8 cellular contexts compared by ENCODE assay signal in the genomic region with DNA sequence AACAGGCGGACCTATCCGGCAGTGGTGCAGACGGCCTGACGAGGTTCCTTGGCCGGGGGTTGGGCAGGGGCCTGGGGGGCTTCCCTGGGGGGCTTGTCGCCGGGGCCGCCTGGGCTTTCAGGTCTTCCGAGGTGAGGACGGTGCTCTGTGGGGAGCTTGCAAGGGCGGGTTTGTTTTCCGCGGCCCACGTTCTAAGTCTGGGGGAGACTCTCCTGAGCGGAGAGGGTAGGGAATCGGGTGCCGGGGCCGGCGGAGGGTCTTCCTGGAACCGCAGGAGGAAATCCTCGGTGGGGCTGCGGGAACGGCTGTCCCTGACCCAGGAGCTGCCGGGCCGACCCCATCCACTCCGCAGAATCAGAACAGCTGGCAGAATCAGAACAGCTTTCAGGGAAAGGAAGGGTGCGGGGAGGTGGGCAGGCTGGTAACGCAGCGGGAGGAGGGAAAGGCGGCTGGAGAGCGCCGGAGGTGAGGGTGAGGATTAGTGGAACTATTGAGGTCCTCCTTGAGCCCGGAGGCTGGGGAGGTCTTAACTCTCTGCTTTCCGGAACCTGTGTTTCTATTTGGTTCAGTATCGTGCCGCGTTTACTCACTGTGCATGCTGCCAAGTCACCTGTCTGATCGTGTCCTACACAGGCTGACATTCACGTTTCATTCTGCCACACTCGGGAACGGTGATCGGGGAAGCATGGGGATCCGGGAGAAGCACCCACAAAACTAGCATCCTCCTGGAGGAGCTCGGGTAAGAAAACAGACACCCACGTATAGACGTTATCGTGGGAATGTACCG. TPM values are rescaled to one million over a fixed set of nuclear protein-coding genes. Genes with fewer than 3 reads are reported as not detected.
DNase-seq lines count a peak whose midpoint lies in the region; ATAC-seq and TF ChIP-seq lines count a peak whose summit lies in the region.

No MANE protein-coding gene starts in this region.

- peak; percentile 17 for DNase-seq in NCI-H2029 (lab: John Stamatoyannopoulos, UW)
- DNase-seq in NCI-H2029 treated with DMSO at 0.1 percent for 48 hours (lab: John Stamatoyannopoulos, UW), result no peak
- peak; percentile 63 for DNase-seq in GM23338 (ENCODE audit: low spot score)
- peak; percentile 48 to 62 for DNase-seq in Kasumi-1 (lab: John Stamatoyannopoulos, UW)
- DNase-seq in activated T-cell treated with anti-CD3 and anti-CD28 coated beads for 4 hours, result peak; percentile 18
- DNase-seq in fibroblast of the aortic adventitia (ENCODE audit: low read depth), result peak; percentile 23
- no peak for DNase-seq in neural crest cell (ENCODE audit: low read depth, low spot score)
- DNase-seq in NK-92 (lab: John Stamatoyannopoulos, UW; ENCODE audit: unreplicated experiment), result no peak

- peaks cover 31% of the 10 kb centered on the region for H3K4me1 ChIP-seq in GM23338 (ENCODE audit: insufficient read depth)

- H3K4me3 Mint-ChIP-seq in GM23338 (peak overlapping the region; percentile 97), neural crest cell (peak overlapping the region; percentile 99)

- TF ChIP-seq CTCF in GM23338 (conservative IDR thresholded peaks at IDR 0.05; ENCODE audit: low read depth in 2 of 2) (no peak), fibroblast of the aortic adventitia (IDR thresholded peaks at IDR 0.05; ENCODE audit: insufficient read depth, low read length) (no peak), neural crest cell (conservative IDR thresholded peaks at IDR 0.05) (no peak)

- H3K4me2 ChIP-seq in GM23338, result peak overlapping the region; percentile 95

- H3K79me2 ChIP-seq in GM23338 (replicated peaks; ENCODE audit: insufficient read depth), result peaks cover 87% of the 10 kb centered on the region

- peaks cover 20% of the 10 kb centered on the region for H3K36me3 ChIP-seq in GM23338 (ENCODE audit: insufficient read depth)

- H3K4me1 Mint-ChIP-seq in GM23338 (peaks cover 32% of the 10 kb centered on the region), neural crest cell (peaks cover 35% of the 10 kb centered on the region)

- H3K36me3 Mint-ChIP-seq in GM23338 (ENCODE audit: low read depth), result peaks cover 28% of the 10 kb centered on the region
- peaks cover 4% of the 10 kb centered on the region for H3K36me3 Mint-ChIP-seq in neural crest cell (ENCODE audit: low read depth)

- H3K27ac ChIP-seq in GM23338 (ENCODE audit: low read depth), result peak overlapping the region; percentile 33; the same call in 1 of the 2 replicates

- H3K27me3 ChIP-seq in GM23338 (ENCODE audit: insufficient read depth), result no peaks in the 10 kb centered on the region

- H3K9me2 ChIP-seq in GM23338 (ENCODE audit: insufficient read depth), result no peaks in the 10 kb centered on the region

- H3K27me3 Mint-ChIP-seq in GM23338 (ENCODE audit: insufficient read depth, low read depth, poor library complexity) (peaks cover 14% of the 10 kb centered on the region), neural crest cell (ENCODE audit: low read depth) (no peaks in the 10 kb centered on the region)

- peaks cover 21% of the 10 kb centered on the region; the same call in 1 of the 2 replicates for H4K20me1 ChIP-seq in GM23338 (replicated peaks; ENCODE audit: insufficient read depth)

- peak overlapping the region; percentile 94 for H3K4me3 ChIP-seq in GM23338
- H3K4me3 ChIP-seq in fibroblast of the aortic adventitia (ENCODE audit: low read depth, low read length), result peak overlapping the region; percentile 89

- no peaks in the 10 kb centered on the region for H3K9me3 Mint-ChIP-seq in GM23338
- H3K9me3 Mint-ChIP-seq in neural crest cell, result no peaks in the 10 kb centered on the region

- H3K27ac Mint-ChIP-seq in GM23338 (peak overlapping the region; percentile 99), neural crest cell (ENCODE audit: unreplicated experiment) (peak overlapping the region; percentile 100)

- peak; percentile 49 for ATAC-seq in GM23338

- H3F3A ChIP-seq in GM23338 (replicated peaks; ENCODE audit: low read depth), result no peaks in the 10 kb centered on the region

- H2AFZ ChIP-seq in GM23338, result peak overlapping the region; percentile 89

TF ChIP-seq in GM23338, 12 proteins besides CTCF, POLR2A, EP300 and RAD21:
- no peak for TF ChIP-seq STAT1 (IDR thresholded peaks at IDR 0.05; ENCODE audit: unreplicated experiment)
- TF ChIP-seq CREB1 (CRISPR knock-in tag; IDR thresholded peaks at IDR 0.05; ENCODE audit: low read depth), result no peak
- TF ChIP-seq EZH2 (IDR thresholded peaks at IDR 0.05; ENCODE audit: low read depth, unreplicated experiment), result no peak

RNA-seq across cellular contexts. Expression of a gene that starts 28.9 kb away (rescaled TPM):
- total RNA-seq in GM23338 (2014; rRNA removed; shearing (Covaris generic)), result not detected in 2 replicates
- not detected in 2 replicates for polyA plus RNA-seq in GM23338 (2016; fragmentation: Nextera tagmentation; extraction: Ambion mirVana)
- total RNA-seq in fibroblast of the aortic adventitia (ENCODE audit: low replicate concordance) (1.1 TPM in 1 of 2 replicates, not detected in the other), neural crest cell (not detected in 2 replicates)

RNA-seq across cellular contexts. Expression of a gene that starts 39.9 kb away (rescaled TPM):
- total RNA-seq in GM23338 (2014; rRNA removed; shearing (Covaris generic)), result 11.9 and 15.0 TPM in 2 replicates
- 25.5 and 26.1 TPM in 2 replicates for polyA plus RNA-seq in GM23338 (2016; fragmentation: Nextera tagmentation; extraction: Ambion mirVana)
- total RNA-seq in fibroblast of the aortic adventitia (ENCODE audit: low replicate concordance) (9.1 and 28.1 TPM in 2 replicates), neural crest cell (35.8 TPM in 2 replicates)

Comparison
In these comparisons a context has a peak if more than half of its experiments do, and no peak if none do; other contexts are left out.
1. DNase-seq: peak in NCI-H2029 (single experiment), GM23338 (single experiment), Kasumi-1 (2 of 2), activated T-cell treated with anti-CD3 and anti-CD28 coated beads for 4 hours (single experiment) and fibroblast of the aortic adventitia (single experiment); none in NCI-H2029 treated with DMSO at 0.1 percent for 48 hours (single experiment), neural crest cell (single experiment) and NK-92 (single experiment).